ENCODE assay signal across 17 cellular contexts in genomic region chr3:76138921-76139320, GRCh38.
DNase-seq lines count a peak whose midpoint lies in the region; FAIRE-seq and TF ChIP-seq lines count a peak whose summit lies in the region.
"Had no signal": no experiment of that assay in that cellular context is flagged by ENCODE, and none has a peak within 500 bp of the region (broad histone marks: within the 10 kb centered on the region; RNA-seq: fewer than 3 reads in every experiment).

No MANE protein-coding gene starts in this region.

- no peaks in the 10 kb centered on the region for H3K36me3 Mint-ChIP-seq in astrocyte (ENCODE audit: low read depth, unreplicated experiment)
- H3K36me3 Mint-ChIP-seq: CD8-positive, alpha-beta T cell had no signal

- no peaks in the 10 kb centered on the region for H3K79me2 ChIP-seq in astrocyte (ENCODE audit: insufficient read depth, low read length)

- H3K4me1 ChIP-seq in astrocyte (ENCODE audit: insufficient read depth, low read length) = no peaks in the 10 kb centered on the region

- no peak overlapping the region for H3K9ac ChIP-seq in astrocyte (ENCODE audit: low read length)

- H3K4me1 Mint-ChIP-seq in astrocyte (ENCODE audit: low read depth, unreplicated experiment) = peaks cover 4% of the 10 kb centered on the region

- no peaks in the 10 kb centered on the region for H4K20me1 ChIP-seq in astrocyte (ENCODE audit: insufficient read depth, low read length)

- peak; percentile 34 for FAIRE-seq in astrocyte (lab: Jason Lieb, UNC)
- FAIRE-seq: HTR-8/SVneo had no signal

- H3K9me3 Mint-ChIP-seq in astrocyte (ENCODE audit: unreplicated experiment) = no peaks in the 10 kb centered on the region

- H3K27ac Mint-ChIP-seq in astrocyte (ENCODE audit: unreplicated experiment) = no peak overlapping the region
- H3K27ac Mint-ChIP-seq: CD8-positive, alpha-beta T cell had no signal

- H3K27me3 ChIP-seq in astrocyte (ENCODE audit: insufficient read depth, low read length) = no peaks in the 10 kb centered on the region

- H3K27ac ChIP-seq in astrocyte (ENCODE audit: low read depth, low read length) = no peak overlapping the region
- H3K27ac ChIP-seq: HL-60 had no signal

- no peaks in the 10 kb centered on the region for H3K36me3 ChIP-seq in astrocyte (ENCODE audit: insufficient read depth, low read length)

- peak; percentile 43 for DNase-seq in ELR (ENCODE audit: low read depth)
- peak; percentile 2 for DNase-seq in astrocyte (ENCODE audit: low read depth)
- peak; percentile 8 for DNase-seq in fibroblast of gingiva (ENCODE audit: low read depth)
- peak; percentile 69 for DNase-seq in retinal pigment epithelial cell (ENCODE audit: low read depth)
- no peak for DNase-seq in NCI-H1930 (lab: John Stamatoyannopoulos, UW)
- no peak for DNase-seq in NCI-H187 treated with DMSO at 0.1 percent for 48 hours (lab: John Stamatoyannopoulos, UW)
- DNase-seq in SKM-1 treated with dmso at 0.1 percent for 144 hours (lab: John Stamatoyannopoulos, UW; ENCODE audit: unreplicated experiment) = no peak
- DNase-seq: CD8-positive, alpha-beta T cell; NCI-H187; NCI-H446; NCI-H69; NK-92 treated with Interleukin-12 subunit alpha and Interleukin-12 subunit beta, amount 100 ng/mL, for 24 hours; OCI-M1; RPMI8226; SIG-M5 had no signal

- no peaks in the 10 kb centered on the region for H3K27me3 Mint-ChIP-seq in astrocyte (ENCODE audit: low read depth, unreplicated experiment)

- H3K9me3 ChIP-seq in astrocyte (ENCODE audit: insufficient read depth, low read depth, low read length) = no peaks in the 10 kb centered on the region

- TF ChIP-seq CTCF in astrocyte (IDR thresholded peaks at IDR 0.05; ENCODE audit: insufficient read depth, low read depth, low read length) (no peak), retinal pigment epithelial cell (conservative IDR thresholded peaks at IDR 0.05; ENCODE audit: low read depth, low read length) (no peak)

- H3K4me2 ChIP-seq in astrocyte (ENCODE audit: low read length) = no peak overlapping the region

- no peak overlapping the region for H3K4me3 Mint-ChIP-seq in astrocyte (ENCODE audit: unreplicated experiment)
- H3K4me3 Mint-ChIP-seq: CD8-positive, alpha-beta T cell had no signal

- H3K4me3 ChIP-seq in astrocyte (ENCODE audit: insufficient read depth, low read depth, low read length) (no peak overlapping the region), retinal pigment epithelial cell (ENCODE audit: low read length) (no peak overlapping the region)

- no peak overlapping the region for H2AFZ ChIP-seq in astrocyte (ENCODE audit: low read depth, low read length)

Comparison
In these comparisons a context has a peak if more than half of its experiments do, and no peak if none do; other contexts are left out.
1. DNase-seq: peak in ELR (single experiment), astrocyte (single experiment), fibroblast of gingiva (single experiment) and retinal pigment epithelial cell (single experiment); none in NCI-H1930 (0 of 2), NCI-H187 treated with DMSO at 0.1 percent for 48 hours (single experiment) and SKM-1 treated with dmso at 0.1 percent for 144 hours (single experiment).